Comparison of ENCODE assay signal across 9 cellular contexts in the genomic region with DNA sequence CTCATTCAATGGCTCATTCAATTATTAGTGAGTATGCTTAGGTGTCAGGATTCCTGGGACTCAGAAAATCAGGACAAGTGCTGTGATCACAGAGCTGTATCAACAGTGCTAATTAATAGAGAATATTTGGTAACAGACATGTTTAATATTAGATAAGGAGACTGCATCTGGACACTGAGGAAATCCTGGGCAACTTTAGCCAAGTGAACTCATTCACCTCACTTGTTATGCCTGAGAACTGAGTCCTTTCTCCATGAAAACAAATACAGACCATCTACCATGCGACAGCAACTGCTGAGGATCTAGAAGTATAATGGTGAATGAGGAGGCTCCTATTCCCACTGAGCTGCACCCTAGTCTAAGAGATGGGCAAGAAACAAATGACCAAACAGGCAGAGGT.
"Had no signal": no experiment of that assay in that cellular context is flagged by ENCODE, and none has a peak within 500 bp of the region (broad histone marks: within the 10 kb centered on the region; RNA-seq: fewer than 3 reads in every experiment).

No MANE protein-coding gene starts in this region.

- ATAC-seq: HCT116, HepG2 had no signal

- H3K27ac Mint-ChIP-seq: HFFc6, IgD-negative memory B cell had no signal

- H3K9ac ChIP-seq: GM23248 had no signal

- H3K27me3 Mint-ChIP-seq: IgD-negative memory B cell had no signal

- H2AFZ ChIP-seq: GM23248 had no signal

- H3K27ac ChIP-seq: GM23248, HL-60 had no signal

- H3K36me3 Mint-ChIP-seq: IgD-negative memory B cell had no signal

- H3K9me3 ChIP-seq: HAP-1 had no signal

- H3K4me1 ChIP-seq: HAP-1 had no signal

- H3K4me3 ChIP-seq: GM23248, HAP-1 had no signal

- DNase-seq: GM23248, GOT3, H7, HFFc6 had no signal

- H3K36me3 ChIP-seq: HAP-1 had no signal

- FAIRE-seq: HepG2 had no signal

- H3K4me3 Mint-ChIP-seq: HFFc6, IgD-negative memory B cell had no signal
